In genomic region chr20:45098096-45098773, GRCh38 we compare ENCODE assay signal across 10 cellular contexts.
DNase-seq lines count a peak whose midpoint lies in the region; ATAC-seq lines count a peak whose summit lies in the region.
"Had no signal": no experiment of that assay in that cellular context is flagged by ENCODE, and none has a peak within 500 bp of the region (broad histone marks: within the 10 kb centered on the region; RNA-seq: fewer than 3 reads in every experiment).

No MANE protein-coding gene starts in this region.

- peak; percentile 27 for ATAC-seq in stimulated activated naive CD8-positive, alpha-beta T cell treated with anti-CD3 and anti-CD28 coated beads, Interleukin-15, amount 100 ng/mL, for 72 hours
- ATAC-seq in HG02981 (IDR thresholded peaks at IDR 0.05; ENCODE audit: unreplicated experiment): no peak
- ATAC-seq: PC-3 had no signal

- H3K4me1 Mint-ChIP-seq in stimulated activated naive CD8-positive, alpha-beta T cell treated with anti-CD3 and anti-CD28 coated beads, Interleukin-15, amount 100 ng/mL, for 72 hours: peaks cover 37% of the 10 kb centered on the region

- H3K27me3 ChIP-seq in iPS-20b (ENCODE audit: insufficient read depth, low read length) (peaks cover 60% of the 10 kb centered on the region), HAP-1 (ENCODE audit: low read depth) (no peaks in the 10 kb centered on the region)

- peak overlapping the region in 1 of 2 donors; percentile 76 for H3K27ac Mint-ChIP-seq in stimulated activated naive CD8-positive, alpha-beta T cell treated with anti-CD3 and anti-CD28 coated beads, Interleukin-15, amount 100 ng/mL, for 72 hours

- peak overlapping the region in 1 of 2 donors; percentile 74 for H3K4me3 Mint-ChIP-seq in stimulated activated naive CD8-positive, alpha-beta T cell treated with anti-CD3 and anti-CD28 coated beads, Interleukin-15, amount 100 ng/mL, for 72 hours

- in situ Hi-C loops in HAP-1 (cut with MboI; ENCODE audit: low sequenced_read_pairs): no loop called here

- DNase-seq in activated CD4-positive, alpha-beta T cell treated with anti-CD3 and anti-CD28 coated beads for 48 hours: peak; percentile 44
- DNase-seq in activated CD4-positive, alpha-beta T cell treated with anti-CD3 and anti-CD28 coated beads for 4 hours: no peak
- DNase-seq in amniotic epithelial cell (ENCODE audit: low read depth) (peak; percentile 37), HAP-1 (ENCODE audit: low spot score in 2 of 2) (no peak), hippocampal formation (lab: John Stamatoyannopoulos, UW) (no peak)
- peak in 1 of 2 donors; percentile 24 for DNase-seq in stimulated activated naive CD8-positive, alpha-beta T cell treated with anti-CD3 and anti-CD28 coated beads, Interleukin-15, amount 100 ng/mL, for 72 hours
- DNase-seq: PC-3 had no signal

- H3K27ac ChIP-seq in iPS-20b (ENCODE audit: low read length): no peak overlapping the region
- H3K27ac ChIP-seq: BLaER1 had no signal

- no peaks in the 10 kb centered on the region for H3K9me3 Mint-ChIP-seq in stimulated activated naive CD8-positive, alpha-beta T cell treated with anti-CD3 and anti-CD28 coated beads, Interleukin-15, amount 100 ng/mL, for 72 hours

- H3K4me3 ChIP-seq in iPS-20b (ENCODE audit: low read length) (peak overlapping the region; percentile 47; the same call in 1 of the 2 replicates), HAP-1 (no peak overlapping the region)
- H3K4me3 ChIP-seq: BLaER1 had no signal

- peaks cover 71% of the 10 kb centered on the region for H3K27me3 Mint-ChIP-seq in stimulated activated naive CD8-positive, alpha-beta T cell treated with anti-CD3 and anti-CD28 coated beads, Interleukin-15, amount 100 ng/mL, for 72 hours

- no peak overlapping the region for H3K9ac ChIP-seq in iPS-20b (ENCODE audit: low read depth, low read length)
- H3K9ac ChIP-seq: BLaER1 had no signal

- no peaks in the 10 kb centered on the region for H3K9me3 ChIP-seq in iPS-20b (ENCODE audit: insufficient read depth, low read depth, low read length)
- H3K9me3 ChIP-seq in HAP-1: no peaks in the 10 kb centered on the region
- H3K9me3 ChIP-seq: BLaER1 had no signal

- H3K36me3 ChIP-seq in iPS-20b (ENCODE audit: insufficient read depth, low read depth, low read length) (no peaks in the 10 kb centered on the region), HAP-1 (replicated peaks) (no peaks in the 10 kb centered on the region)
- H3K36me3 ChIP-seq: BLaER1 had no signal

- H3K4me1 ChIP-seq in iPS-20b (ENCODE audit: insufficient read depth, low read length) (no peaks in the 10 kb centered on the region; the same call in none of the 2 replicates), HAP-1 (no peaks in the 10 kb centered on the region)

Comparison
In these comparisons a context has a peak if more than half of its experiments do, and no peak if none do; other contexts are left out.
1. DNase-seq: peak in activated CD4-positive, alpha-beta T cell treated with anti-CD3 and anti-CD28 coated beads for 48 hours (single experiment) and amniotic epithelial cell (single experiment); none in activated CD4-positive, alpha-beta T cell treated with anti-CD3 and anti-CD28 coated beads for 4 hours (0 of 2), HAP-1 (0 of 2) and hippocampal formation (0 of 2).